21 cellular contexts compared by ENCODE assay signal in genomic region chr20:11403711-11404110, GRCh38.
DNase-seq lines count a peak whose midpoint lies in the region; ATAC-seq, FAIRE-seq and TF ChIP-seq lines count a peak whose summit lies in the region.
"Had no signal": no experiment of that assay in that cellular context is flagged by ENCODE, and none has a peak within 500 bp of the region (broad histone marks: within the 10 kb centered on the region; RNA-seq: fewer than 3 reads in every experiment).

No MANE protein-coding gene starts in this region.

- H3K9ac ChIP-seq in mammary epithelial cell (ENCODE audit: insufficient read depth, low read length): no peak overlapping the region
- no peak overlapping the region for H3K9ac ChIP-seq in kidney (ENCODE audit: low read length in 2 of 2)

- POLR2A ChIA-PET in MCF 10A (lab: Yijun Ruan, JAX): interaction anchor here (1.0 kb wide), 1 partner anchor 140 kb away, joined by 5 read pairs; no protein-coding TSS in a partner anchor

- DNase-seq in mammary epithelial cell (no peak), MCF 10A (ENCODE audit: unreplicated experiment) (no peak), adrenal gland (peak in 5 of 7 donors; percentile 10 to 65 (median 28)), kidney (peak; percentile 67), ureter (ENCODE audit: low spot score) (peak; percentile 53), KBM-7 (no peak)
- DNase-seq in activated CD4-positive, alpha-beta T cell treated with anti-CD3 and anti-CD28 coated beads, Interleukin-2, amount 50 U/mL, for 4 hours: no peak
- DNase-seq: 8988T; activated CD4-positive, alpha-beta T cell treated with anti-CD3 and anti-CD28 coated beads, Interleukin-2, amount 10 ng/mL, durations not matched to agents 24 days and 14 days; activated naive CD4-positive, alpha-beta T cell treated with Interleukin-2 at 50 U/mL for 16 hours; activated T-cell treated with anti-CD3 and anti-CD28 coated beads for 4 hours; C1 segment of cervical spinal cord; DMS 273 treated with DMSO at 0.1 percent for 48 hours; foreskin melanocyte; GF-D8; left ventricle myocardium superior; naive B cell; Peyer's patch had no signal

- no peaks in the 10 kb centered on the region for H4K20me1 ChIP-seq in mammary epithelial cell (ENCODE audit: insufficient read depth, low read length)

- in situ Hi-C loops in mammary epithelial cell (cut with MboI; ENCODE audit: low sequenced_read_pairs in 2 of 2): no loop called here
- in situ Hi-C loops in KBM-7 (cut with MboI; ENCODE audit: low pct_unique_long_range_greater_than_20kb, low sequenced_read_pairs): no loop called here

- TF ChIP-seq POLR2A in adrenal gland (IDR thresholded peaks at IDR 0.05): no peak

- no peaks in the 10 kb centered on the region for H3K79me2 ChIP-seq in mammary epithelial cell (ENCODE audit: insufficient read depth, low read length)

- H3K9me3 ChIP-seq in mammary epithelial cell (replicated peaks; ENCODE audit: insufficient read depth, low read length) (no peaks in the 10 kb centered on the region), adrenal gland (replicated peaks in 1 of 3) (no peaks in the 10 kb centered on the region), kidney (ENCODE audit: control insufficient read depth in 1 of 2, low read length in 2 of 2) (no peaks in the 10 kb centered on the region)
- H3K9me3 ChIP-seq: Peyer's patch had no signal

- intact Hi-C loops in mammary epithelial cell (cut with micrococcal nuclease): no loop called here
- intact Hi-C loops in MCF 10A (cut with micrococcal nuclease): no loop called here
- intact Hi-C loops in adrenal gland (cut with DNase I): no loop called here
- intact Hi-C loops in kidney (cut with DNase I): no loop called here

- H3K27me3 Mint-ChIP-seq in MCF 10A (ENCODE audit: insufficient read depth, unreplicated experiment): no peaks in the 10 kb centered on the region
- H3K27me3 Mint-ChIP-seq: activated CD4-positive, alpha-beta T cell treated with anti-CD3 and anti-CD28 coated beads, Interleukin-2, amount 10 ng/mL, durations not matched to agents 24 days and 14 days; naive B cell had no signal

- no peak overlapping the region for H3K4me2 ChIP-seq in mammary epithelial cell (ENCODE audit: insufficient read depth, low read depth, low read length)

- H3K27me3 ChIP-seq in mammary epithelial cell (ENCODE audit: insufficient read depth, low read length) (no peaks in the 10 kb centered on the region), adrenal gland (no peaks in the 10 kb centered on the region)
- H3K27me3 ChIP-seq: Peyer's patch had no signal

- TF ChIP-seq CTCF in mammary epithelial cell (conservative IDR thresholded peaks at IDR 0.05 in 1 of 2, IDR thresholded peaks at IDR 0.05 in 1 of 2; ENCODE audit: extremely low read depth in 1 of 2, insufficient read depth in 1 of 2, low read depth in 1 of 2, low read length in 2 of 2) (no peak), MCF 10A (IDR thresholded peaks at IDR 0.05; ENCODE audit: unreplicated experiment) (no peak), adrenal gland (IDR thresholded peaks at IDR 0.05) (no peak), kidney (IDR thresholded peaks at IDR 0.05; ENCODE audit: borderline replicate concordance, extremely low read depth, insufficient read depth) (no peak)

- no peak overlapping the region for H3K4me3 ChIP-seq in mammary epithelial cell (replicated peaks in 1 of 3; ENCODE audit: insufficient read depth in 1 of 3, low read depth in 2 of 3, low read length in 3 of 3)
- H3K4me3 ChIP-seq in adrenal gland: no peak overlapping the region
- no peak overlapping the region for H3K4me3 ChIP-seq in kidney (ENCODE audit: low read length in 2 of 2)
- H3K4me3 ChIP-seq: Peyer's patch had no signal

- no peak overlapping the region for H3K27ac ChIP-seq in mammary epithelial cell (ENCODE audit: insufficient read depth, low read depth, low read length)
- no peak overlapping the region for H3K27ac ChIP-seq in adrenal gland
- H3K27ac ChIP-seq in kidney (ENCODE audit: low read depth in 2 of 2, low read length in 2 of 2): no peak overlapping the region
- H3K27ac ChIP-seq: Peyer's patch had no signal

- no peak overlapping the region for H3K4me3 Mint-ChIP-seq in MCF 10A (ENCODE audit: unreplicated experiment)
- H3K4me3 Mint-ChIP-seq: activated CD4-positive, alpha-beta T cell treated with anti-CD3 and anti-CD28 coated beads, Interleukin-2, amount 10 ng/mL, durations not matched to agents 24 days and 14 days; naive B cell had no signal

- no TSS peak for BruUV-seq in mammary epithelial cell (replicated peaks; lab: Mats Ljungman, UMichigan)
- BruUV-seq in MCF 10A (replicated peaks; lab: Mats Ljungman, UMichigan): no TSS peak

- no peaks in the 10 kb centered on the region for H3K36me3 ChIP-seq in mammary epithelial cell (ENCODE audit: insufficient read depth, low read length)
- H3K36me3 ChIP-seq in adrenal gland (replicated peaks in 1 of 2): no peaks in the 10 kb centered on the region
- no peaks in the 10 kb centered on the region for H3K36me3 ChIP-seq in kidney (ENCODE audit: control insufficient read depth in 1 of 2, insufficient read depth in 2 of 2, low read length in 2 of 2)
- H3K36me3 ChIP-seq: Peyer's patch had no signal

- dilution Hi-C loops in mammary epithelial cell (cut with HindIII; ENCODE audit: low sequenced_read_pairs): no loop called here

- H3K9me3 Mint-ChIP-seq in MCF 10A (ENCODE audit: unreplicated experiment): no peaks in the 10 kb centered on the region
- H3K9me3 Mint-ChIP-seq: activated CD4-positive, alpha-beta T cell treated with anti-CD3 and anti-CD28 coated beads, Interleukin-2, amount 10 ng/mL, durations not matched to agents 24 days and 14 days had no signal

- ATAC-seq in HG02642 (IDR thresholded peaks at IDR 0.05; ENCODE audit: poor library complexity, unreplicated experiment): no peak
- ATAC-seq: HepG2, left ventricle myocardium superior had no signal

- peaks cover 4% of the 10 kb centered on the region for H3K36me3 Mint-ChIP-seq in MCF 10A (ENCODE audit: insufficient read depth, unreplicated experiment)
- H3K36me3 Mint-ChIP-seq: naive B cell had no signal

- peak overlapping the region; percentile 8 for H2AFZ ChIP-seq in mammary epithelial cell (ENCODE audit: low read depth, low read length)

- H3K4me1 ChIP-seq in mammary epithelial cell (ENCODE audit: insufficient read depth, low read length) (no peaks in the 10 kb centered on the region), adrenal gland (replicated peaks in 1 of 2) (peaks cover 0 to 11% of the 10 kb centered on the region in 2 donors), kidney (ENCODE audit: control insufficient read depth in 1 of 2, insufficient read depth in 1 of 2, low read depth in 1 of 2, low read length in 2 of 2) (no peaks in the 10 kb centered on the region)
- H3K4me1 ChIP-seq: Peyer's patch had no signal

- H3K27ac Mint-ChIP-seq in MCF 10A (ENCODE audit: low read depth, unreplicated experiment): no peak overlapping the region
- H3K27ac Mint-ChIP-seq: activated CD4-positive, alpha-beta T cell treated with anti-CD3 and anti-CD28 coated beads, Interleukin-2, amount 10 ng/mL, durations not matched to agents 24 days and 14 days; naive B cell had no signal

- CTCF ChIA-PET in mammary epithelial cell (lab: Charles Lee; ENCODE audit: low non-redundant PET): no interaction called here
- CTCF ChIA-PET in MCF 10A (lab: Yijun Ruan, JAX): no interaction called here

- WGBS in mammary epithelial cell (ENCODE audit: low coverage, missing lambda C conversion rate): 100% methylated on average over 2 of the region's 2 CpGs
- WGBS in adrenal gland, 4 donors: 14 to 29% (median 20%) methylated on average over 2 of the region's 2 CpGs

- no peaks in the 10 kb centered on the region for H3K4me1 Mint-ChIP-seq in MCF 10A (ENCODE audit: insufficient read depth, unreplicated experiment)
- H3K4me1 Mint-ChIP-seq: activated CD4-positive, alpha-beta T cell treated with anti-CD3 and anti-CD28 coated beads, Interleukin-2, amount 10 ng/mL, durations not matched to agents 24 days and 14 days; naive B cell had no signal

- FAIRE-seq in kidney (lab: Jason Lieb, UNC): no peak
- FAIRE-seq: endothelial cell of umbilical vein, HepG2 had no signal

Comparison
In these comparisons a context has a peak if more than half of its experiments do, and no peak if none do; other contexts are left out.
1. DNase-seq: peak in adrenal gland (5 of 7), kidney (single experiment) and ureter (single experiment); none in mammary epithelial cell (single experiment), MCF 10A (single experiment), KBM-7 (single experiment) and activated CD4-positive, alpha-beta T cell treated with anti-CD3 and anti-CD28 coated beads, Interleukin-2, amount 50 U/mL, for 4 hours (0 of 2).